1 cellular context compared by ENCODE assay signal in the genomic region with DNA sequence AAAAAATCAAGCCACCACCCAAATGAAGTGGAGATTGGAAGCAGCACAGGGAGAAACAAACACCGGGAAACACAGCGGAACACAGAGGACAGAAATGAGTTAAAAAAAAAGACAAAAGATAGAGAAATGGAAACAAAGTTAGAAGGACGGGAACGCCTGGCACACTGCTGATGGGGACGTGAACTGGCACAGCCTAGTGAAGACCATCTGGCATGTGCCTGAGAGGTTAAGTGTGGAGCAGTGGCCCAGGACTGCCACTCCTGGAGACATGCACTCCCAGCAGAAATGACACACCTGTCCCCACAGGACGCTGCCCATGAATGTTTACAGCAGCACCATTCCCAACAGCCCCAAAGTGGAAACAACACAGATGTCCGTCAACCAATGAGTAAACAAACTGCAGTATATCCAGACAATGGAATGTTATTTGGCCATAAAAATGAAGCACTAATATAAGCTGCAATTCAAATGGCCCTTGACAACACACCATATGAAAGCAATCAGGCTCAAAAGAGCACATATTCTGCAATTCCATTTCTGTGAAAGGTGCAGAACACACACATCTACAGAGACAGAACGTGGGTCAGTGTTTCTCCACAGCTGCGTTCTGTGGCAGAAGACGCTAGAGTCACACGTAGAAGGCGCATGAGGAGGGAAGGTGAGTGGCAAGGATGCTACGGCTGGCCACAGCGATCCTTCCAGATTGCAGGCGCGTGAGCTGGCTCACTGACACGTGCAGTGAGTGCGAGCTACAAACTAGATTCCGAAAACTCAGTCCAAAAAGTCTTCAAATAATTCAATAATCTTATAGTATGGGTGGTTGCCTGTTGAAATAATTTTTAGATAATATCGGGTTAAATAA.
TF ChIP-seq lines count a peak whose summit lies in the region.

No MANE protein-coding gene starts in this region.

TF ChIP-seq in HepG2, 621 proteins besides CTCF, POLR2A, EP300 and RAD21:
- TF ChIP-seq POLR2AphosphoS5 (IDR thresholded peaks at IDR 0.05; ENCODE audit: low read depth, low read length): no peak
- TF ChIP-seq SMAD9 (CRISPR knock-in tag; IDR thresholded peaks at IDR 0.05): no peak
- no peak for TF ChIP-seq MEIS1 (CRISPR knock-in tag; IDR thresholded peaks at IDR 0.05; ENCODE audit: borderline replicate concordance)
- TF ChIP-seq, protein P1, sequence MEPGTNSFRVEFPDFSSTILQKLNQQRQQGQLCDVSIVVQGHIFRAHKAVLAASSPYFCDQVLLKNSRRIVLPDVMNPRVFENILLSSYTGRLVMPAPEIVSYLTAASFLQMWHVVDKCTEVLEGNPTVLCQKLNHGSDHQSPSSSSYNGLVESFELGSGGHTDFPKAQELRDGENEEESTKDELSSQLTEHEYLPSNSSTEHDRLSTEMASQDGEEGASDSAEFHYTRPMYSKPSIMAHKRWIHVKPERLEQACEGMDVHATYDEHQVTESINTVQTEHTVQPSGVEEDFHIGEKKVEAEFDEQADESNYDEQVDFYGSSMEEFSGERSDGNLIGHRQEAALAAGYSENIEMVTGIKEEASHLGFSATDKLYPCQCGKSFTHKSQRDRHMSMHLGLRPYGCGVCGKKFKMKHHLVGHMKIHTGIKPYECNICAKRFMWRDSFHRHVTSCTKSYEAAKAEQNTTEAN (CRISPR knock-in tag; conservative IDR thresholded peaks at IDR 0.05): no peak
- no peak for TF ChIP-seq ZNF12 (CRISPR knock-in tag; IDR thresholded peaks at IDR 0.05)
- TF ChIP-seq SIX1 (CRISPR knock-in tag; IDR thresholded peaks at IDR 0.05; ENCODE audit: borderline replicate concordance): no peak
- no peak for TF ChIP-seq PHF8 (CRISPR knock-in tag; IDR thresholded peaks at IDR 0.05)
- no peak for TF ChIP-seq XBP1 (CRISPR knock-in tag; IDR thresholded peaks at IDR 0.05)
- TF ChIP-seq ZSCAN9 (CRISPR knock-in tag; IDR thresholded peaks at IDR 0.05; ENCODE audit: borderline replicate concordance): no peak
- TF ChIP-seq, protein P2, sequence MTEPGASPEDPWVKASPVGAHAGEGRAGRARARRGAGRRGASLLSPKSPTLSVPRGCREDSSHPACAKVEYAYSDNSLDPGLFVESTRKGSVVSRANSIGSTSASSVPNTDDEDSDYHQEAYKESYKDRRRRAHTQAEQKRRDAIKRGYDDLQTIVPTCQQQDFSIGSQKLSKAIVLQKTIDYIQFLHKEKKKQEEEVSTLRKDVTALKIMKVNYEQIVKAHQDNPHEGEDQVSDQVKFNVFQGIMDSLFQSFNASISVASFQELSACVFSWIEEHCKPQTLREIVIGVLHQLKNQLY (CRISPR knock-in tag; IDR thresholded peaks at IDR 0.05): no peak
- TF ChIP-seq ZNF232 (CRISPR knock-in tag; IDR thresholded peaks at IDR 0.05; ENCODE audit: borderline replicate concordance): no peak
- TF ChIP-seq ZFP36 (IDR thresholded peaks at IDR 0.05; ENCODE audit: borderline replicate concordance, low read depth, low read length, partially characterized antibody): no peak
- TF ChIP-seq, protein P3, sequence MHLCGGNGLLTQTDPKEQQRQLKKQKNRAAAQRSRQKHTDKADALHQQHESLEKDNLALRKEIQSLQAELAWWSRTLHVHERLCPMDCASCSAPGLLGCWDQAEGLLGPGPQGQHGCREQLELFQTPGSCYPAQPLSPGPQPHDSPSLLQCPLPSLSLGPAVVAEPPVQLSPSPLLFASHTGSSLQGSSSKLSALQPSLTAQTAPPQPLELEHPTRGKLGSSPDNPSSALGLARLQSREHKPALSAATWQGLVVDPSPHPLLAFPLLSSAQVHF (CRISPR knock-in tag; IDR thresholded peaks at IDR 0.05): no peak
- TF ChIP-seq ZNF235 (CRISPR knock-in tag; IDR thresholded peaks at IDR 0.05; ENCODE audit: borderline replicate concordance): no peak
- no peak for TF ChIP-seq SIN3A (IDR thresholded peaks at IDR 0.05; ENCODE audit: borderline replicate concordance, low read depth, low read length)
TF ChIP-seq in HepG2: peak in this region for 0.
